1 cellular context compared by ENCODE assay signal in the genomic region with DNA sequence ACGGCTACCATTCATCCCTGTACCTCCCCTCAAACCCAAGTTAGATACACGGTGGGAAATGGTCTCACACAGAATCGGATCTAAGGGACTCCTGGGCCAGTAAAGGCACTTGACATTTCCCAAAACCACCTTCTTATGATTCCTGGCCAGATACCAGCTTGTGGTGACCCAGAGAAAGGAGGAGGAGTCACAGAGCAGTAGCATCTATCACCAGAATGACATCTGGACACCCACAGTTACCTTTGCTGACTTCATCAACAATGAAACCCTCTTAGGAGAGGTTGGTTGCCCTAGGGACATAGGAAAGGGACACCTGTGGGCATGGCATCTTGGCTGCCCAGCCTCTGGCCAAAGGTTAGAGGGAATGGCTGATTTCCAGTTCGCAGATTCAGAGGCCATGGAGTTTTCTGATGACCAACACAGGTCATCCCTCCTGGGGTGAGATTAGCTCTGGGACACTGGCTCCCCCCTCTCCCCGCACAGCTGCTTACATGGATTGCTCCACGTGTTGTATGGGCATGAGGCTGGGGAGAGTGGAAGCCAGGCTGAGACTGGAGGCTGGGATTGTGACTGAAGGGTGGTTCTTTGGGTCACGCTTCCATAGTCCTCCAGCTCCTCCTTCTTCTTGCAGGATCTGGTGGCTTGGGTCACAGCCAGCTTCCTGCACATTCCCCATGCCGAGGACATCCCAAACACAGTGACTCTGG.
TF ChIP-seq lines count a peak whose summit lies in the region.

No MANE protein-coding gene starts in this region.

TF ChIP-seq in liver, 16 proteins besides CTCF, POLR2A, EP300 and RAD21 (continued from another document):
- TF ChIP-seq, protein P1, sequence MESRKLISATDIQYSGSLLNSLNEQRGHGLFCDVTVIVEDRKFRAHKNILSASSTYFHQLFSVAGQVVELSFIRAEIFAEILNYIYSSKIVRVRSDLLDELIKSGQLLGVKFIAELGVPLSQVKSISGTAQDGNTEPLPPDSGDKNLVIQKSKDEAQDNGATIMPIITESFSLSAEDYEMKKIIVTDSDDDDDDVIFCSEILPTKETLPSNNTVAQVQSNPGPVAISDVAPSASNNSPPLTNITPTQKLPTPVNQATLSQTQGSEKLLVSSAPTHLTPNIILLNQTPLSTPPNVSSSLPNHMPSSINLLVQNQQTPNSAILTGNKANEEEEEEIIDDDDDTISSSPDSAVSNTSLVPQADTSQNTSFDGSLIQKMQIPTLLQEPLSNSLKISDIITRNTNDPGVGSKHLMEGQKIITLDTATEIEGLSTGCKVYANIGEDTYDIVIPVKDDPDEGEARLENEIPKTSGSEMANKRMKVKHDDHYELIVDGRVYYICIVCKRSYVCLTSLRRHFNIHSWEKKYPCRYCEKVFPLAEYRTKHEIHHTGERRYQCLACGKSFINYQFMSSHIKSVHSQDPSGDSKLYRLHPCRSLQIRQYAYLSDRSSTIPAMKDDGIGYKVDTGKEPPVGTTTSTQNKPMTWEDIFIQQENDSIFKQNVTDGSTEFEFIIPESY (IDR thresholded peaks at IDR 0.05) = peak; percentile 21
- TF ChIP-seq RXRA (IDR thresholded peaks at IDR 0.05) = peak; percentile 92 to 97
- TF ChIP-seq NR2F2 (IDR thresholded peaks at IDR 0.05) = peak; percentile 29
- TF ChIP-seq YY1 (IDR thresholded peaks at IDR 0.05) = peak; percentile 66
- TF ChIP-seq EGR1 (IDR thresholded peaks at IDR 0.05; ENCODE audit: low read depth in 2 of 2) = no peak
- peak; percentile 12 for TF ChIP-seq FOXA1 (IDR thresholded peaks at IDR 0.05)
- peak; percentile 83 to 97 for TF ChIP-seq HNF4A (conservative IDR thresholded peaks at IDR 0.05)
- no peak for TF ChIP-seq TAF1 (conservative IDR thresholded peaks at IDR 0.05)
TF ChIP-seq in liver: peak in this region for 11.
